In the genomic region with DNA sequence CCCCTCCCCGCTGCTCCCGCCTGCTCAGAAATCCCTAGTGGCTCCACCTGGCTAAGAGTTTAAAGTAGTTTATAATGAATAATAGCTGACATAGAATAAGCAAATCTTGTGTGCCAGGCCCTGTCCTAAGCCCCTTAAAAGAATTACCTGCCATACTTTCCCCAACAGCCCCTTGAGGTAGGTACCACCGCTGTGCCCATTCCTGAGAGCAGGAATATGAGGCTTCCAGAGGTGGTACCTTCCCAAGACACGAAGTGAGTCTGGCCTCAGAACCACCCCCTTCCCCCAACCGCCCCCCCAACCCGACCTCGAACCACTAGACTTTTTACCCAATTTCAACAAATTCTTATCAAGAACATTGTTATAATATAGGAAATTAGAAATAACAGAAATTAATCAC, we compare ENCODE assay signal across 10 cellular contexts. TPM values are rescaled to one million over a fixed set of nuclear protein-coding genes. Genes with fewer than 3 reads are reported as not detected.
DNase-seq lines count a peak whose midpoint lies in the region; ATAC-seq and TF ChIP-seq lines count a peak whose summit lies in the region.
"Had no signal": no experiment of that assay in that cellular context is flagged by ENCODE, and none has a peak within 500 bp of the region (broad histone marks: within the 10 kb centered on the region; RNA-seq: fewer than 3 reads in every experiment).

No MANE protein-coding gene starts in this region.

- H3K36me3 ChIP-seq in ACC112 (ENCODE audit: insufficient read depth, low read length), result no peaks in the 10 kb centered on the region
- no peaks in the 10 kb centered on the region for H3K36me3 ChIP-seq in HUES48 (ENCODE audit: control insufficient read depth, insufficient read depth, low read length)
- peaks cover 0 to 6% (median 0%) of the 10 kb centered on the region in 3 experiments for H3K36me3 ChIP-seq in naive thymus-derived CD4-positive, alpha-beta T cell (ENCODE audit: control insufficient read depth in 2 of 3, insufficient read depth in 3 of 3, low read length in 3 of 3)

- POLR2A ChIA-PET in naive thymus-derived CD4-positive, alpha-beta T cell (lab: Charles Lee), result interaction anchor here (0.5 to 1.7 kb wide), 4 partner anchors 13 to 110 kb away, joined by 3 to 5 read pairs (median 4); partner anchors contain the start of genes HTD2 and RPP14

- H3K27me3 ChIP-seq in ACC112 (ENCODE audit: insufficient read depth, low read length) (no peaks in the 10 kb centered on the region), HUES48 (ENCODE audit: control insufficient read depth, insufficient read depth, low read length) (peaks cover 41% of the 10 kb centered on the region)
- no peaks in the 10 kb centered on the region for H3K27me3 ChIP-seq in naive thymus-derived CD4-positive, alpha-beta T cell (ENCODE audit: control insufficient read depth in 2 of 2, insufficient read depth in 2 of 2, low read length in 2 of 2)

- no peak overlapping the region for H3K27ac Mint-ChIP-seq in chondrocyte (ENCODE audit: unreplicated experiment)
- H3K27ac Mint-ChIP-seq in naive thymus-derived CD4-positive, alpha-beta T cell, result peak overlapping the region in 3 of 9 donors; percentile 8 to 80 (median 65)

- no peak for TF ChIP-seq CTCF in chondrocyte (IDR thresholded peaks at IDR 0.05)

- H3K4me1 ChIP-seq in ACC112 (ENCODE audit: control insufficient read depth, insufficient read depth, low read length, unreplicated experiment) (peaks cover 5% of the 10 kb centered on the region), HUES48 (ENCODE audit: control insufficient read depth, insufficient read depth, low read length) (peaks cover 4% of the 10 kb centered on the region; the same call in 1 of the 2 replicates)
- peaks cover 6 to 12% of the 10 kb centered on the region in 2 donors for H3K4me1 ChIP-seq in naive thymus-derived CD4-positive, alpha-beta T cell (ENCODE audit: control insufficient read depth in 2 of 2, insufficient read depth in 2 of 2, low read length in 2 of 2)

- no peak overlapping the region for H3K27ac ChIP-seq in ACC112 (ENCODE audit: low read depth, low read length)
- no peak overlapping the region for H3K27ac ChIP-seq in HUES48 (ENCODE audit: low read depth, low read length)
- no peak overlapping the region for H3K27ac ChIP-seq in naive thymus-derived CD4-positive, alpha-beta T cell (ENCODE audit: low read depth, low read length)

- H3K36me3 Mint-ChIP-seq in chondrocyte (ENCODE audit: low read depth), result no peaks in the 10 kb centered on the region
- peaks cover 0 to 2% (median 0%) of the 10 kb centered on the region in 5 donors for H3K36me3 Mint-ChIP-seq in naive thymus-derived CD4-positive, alpha-beta T cell

- H3K27me3 Mint-ChIP-seq in chondrocyte (ENCODE audit: low read depth), result no peaks in the 10 kb centered on the region
- peaks cover 0 to 19% (median 4%) of the 10 kb centered on the region in 5 donors for H3K27me3 Mint-ChIP-seq in naive thymus-derived CD4-positive, alpha-beta T cell

- H3K4me3 ChIP-seq in ACC112 (ENCODE audit: low read depth, low read length) (peak overlapping the region; percentile 91), HUES48 (ENCODE audit: low read depth, low read length) (peak overlapping the region; percentile 81)
- peak overlapping the region; percentile 86 for H3K4me3 ChIP-seq in naive thymus-derived CD4-positive, alpha-beta T cell (ENCODE audit: low read length)

- no peaks in the 10 kb centered on the region for H3K79me2 ChIP-seq in ACC112 (ENCODE audit: control insufficient read depth, insufficient read depth, low read length, unreplicated experiment)

- ATAC-seq in naive thymus-derived CD4-positive, alpha-beta T cell, result no peak
- no peak for ATAC-seq in GM18873 (IDR thresholded peaks at IDR 0.05; ENCODE audit: low FRiP score, unreplicated experiment)

- H2AFZ ChIP-seq in ACC112 (ENCODE audit: low read length, unreplicated experiment), result no peak overlapping the region

- H3K4me1 Mint-ChIP-seq in chondrocyte (ENCODE audit: low read depth), result peaks cover 15% of the 10 kb centered on the region
- peaks cover 9 to 18% (median 13%) of the 10 kb centered on the region in 7 donors for H3K4me1 Mint-ChIP-seq in naive thymus-derived CD4-positive, alpha-beta T cell

- intact Hi-C loops in naive thymus-derived CD4-positive, alpha-beta T cell (cut with micrococcal nuclease), result loop anchor here (1.0 to 10.0 kb wide), 4 partner anchors 62 to 484 kb away; partner anchors contain the start of genes FLNB (in 1 of the 2) and SLMAP (in 1 of the 2)

- DNase-seq in chondrocyte (ENCODE audit: low spot score), result no peak
- no peak for DNase-seq in naive thymus-derived CD4-positive, alpha-beta T cell
- no peak for DNase-seq in activated gamma-delta T cell (lab: John Stamatoyannopoulos, UW)
- DNase-seq in DMS153 (lab: John Stamatoyannopoulos, UW), result no peak
- DNase-seq in dermis blood vessel endothelial cell, result no peak
- DNase-seq: NCI-H226 had no signal

- peak overlapping the region; percentile 87 for H3K4me3 Mint-ChIP-seq in chondrocyte (ENCODE audit: unreplicated experiment)
- H3K4me3 Mint-ChIP-seq in naive thymus-derived CD4-positive, alpha-beta T cell, result peak overlapping the region; percentile 84 to 98 (median 90)

- H3K9ac ChIP-seq in HUES48 (ENCODE audit: low read depth, low read length), result no peak overlapping the region

- no peaks in the 10 kb centered on the region for H3K9me3 ChIP-seq in HUES48 (ENCODE audit: control insufficient read depth, insufficient read depth, low read length)
- H3K9me3 ChIP-seq in naive thymus-derived CD4-positive, alpha-beta T cell (ENCODE audit: control insufficient read depth in 2 of 3, low read length in 3 of 3), result no peaks in the 10 kb centered on the region

- no peaks in the 10 kb centered on the region for H3K9me3 Mint-ChIP-seq in chondrocyte (ENCODE audit: low read depth)
- H3K9me3 Mint-ChIP-seq in naive thymus-derived CD4-positive, alpha-beta T cell, result no peaks in the 10 kb centered on the region

- CTCF ChIA-PET in naive thymus-derived CD4-positive, alpha-beta T cell (lab: Charles Lee), result interaction anchor here (0.6 to 2.6 kb wide), 3 partner anchors 67 to 1528 kb away, joined by 3 to 16 read pairs (median 3); partner anchors contain the start of genes HTD2 and RPP14

RNA-seq across cellular contexts. Expression of gene ABHD6, which starts 1.2 kb away (rescaled TPM):
- 5.1 to 9.4 TPM (median 7.4 TPM) in 3 replicates for total RNA-seq in chondrocyte
- total RNA-seq in naive thymus-derived CD4-positive, alpha-beta T cell, result 1 to 10 TPM; 3.1 to 7.3 (median 6.6) TPM
- polyA plus RNA-seq in naive thymus-derived CD4-positive, alpha-beta T cell, result 1 to 10 TPM; 2.5 to 6.4 TPM
- 21.7 and 43.1 TPM in 2 replicates for total RNA-seq in dermis blood vessel endothelial cell

RNA-seq across cellular contexts. Expression of gene DNASE1L3, which starts 28.1 kb away (rescaled TPM):
- total RNA-seq in chondrocyte (not detected in 3 replicates), dermis blood vessel endothelial cell (1.7 and 10.6 TPM in 2 replicates)
- 1 to 10 TPM in 1 of 5 experiments, under 1 TPM in 1, not detected in 3; 0.66 to 2.6 TPM for total RNA-seq in naive thymus-derived CD4-positive, alpha-beta T cell
- not detected for polyA plus RNA-seq in naive thymus-derived CD4-positive, alpha-beta T cell
- total RNA-seq: G401 had no signal
